ENCODE assay signal across 12 cellular contexts in genomic region chr20:50332491-50332980, GRCh38.
"Had no signal": no experiment of that assay in that cellular context is flagged by ENCODE, and none has a peak within 500 bp of the region (broad histone marks: within the 10 kb centered on the region; RNA-seq: fewer than 3 reads in every experiment).

No MANE protein-coding gene starts in this region.

- H3K27me3 ChIP-seq: body of pancreas, transverse colon had no signal

- ATAC-seq: activated CD8-positive, alpha-beta memory T cell treated with anti-CD3 and anti-CD28 coated beads, Interleukin-2, amount 10 ng/mL, durations not matched to agents 7 days and 5 days; activated naive CD4-positive, alpha-beta T cell treated with anti-CD3 and anti-CD28 coated beads, Interleukin-2, amount 50 U/mL, for 72 hours; activated T-cell treated with anti-CD3 and anti-CD28 coated beads, Interleukin-2, amount 50 U/mL, for 4 hours; effector memory CD8-positive, alpha-beta T cell; natural killer cell had no signal

- H3K9me3 ChIP-seq: body of pancreas, transverse colon had no signal

- H3K36me3 ChIP-seq: transverse colon had no signal

- DNase-seq: activated CD4-positive, alpha-beta T cell treated with anti-CD3 and anti-CD28 coated beads, Interleukin-2, amount 50 U/mL, for 48 hours; activated CD4-positive, CD25-positive, alpha-beta regulatory T cell treated with anti-CD3 and anti-CD28 coated beads, Interleukin-2, amount 50 U/mL, for 72 hours; activated CD8-positive, alpha-beta memory T cell treated with anti-CD3 and anti-CD28 coated beads, Interleukin-2, amount 10 ng/mL, durations not matched to agents 7 days and 5 days; activated effector memory CD4-positive, alpha-beta T cell treated with anti-CD3 and anti-CD28 coated beads, Interleukin-2, amount 50 U/mL, for 16 hours; activated T-cell treated with anti-CD3 and anti-CD28 coated beads, Interleukin-2, amount 50 U/mL, for 4 hours; amniotic stem cell; effector memory CD8-positive, alpha-beta T cell; hypothalamus; natural killer cell; transverse colon had no signal

- H3K4me3 ChIP-seq: body of pancreas, transverse colon had no signal

- H3K27ac ChIP-seq: transverse colon had no signal
